In the genomic region with DNA sequence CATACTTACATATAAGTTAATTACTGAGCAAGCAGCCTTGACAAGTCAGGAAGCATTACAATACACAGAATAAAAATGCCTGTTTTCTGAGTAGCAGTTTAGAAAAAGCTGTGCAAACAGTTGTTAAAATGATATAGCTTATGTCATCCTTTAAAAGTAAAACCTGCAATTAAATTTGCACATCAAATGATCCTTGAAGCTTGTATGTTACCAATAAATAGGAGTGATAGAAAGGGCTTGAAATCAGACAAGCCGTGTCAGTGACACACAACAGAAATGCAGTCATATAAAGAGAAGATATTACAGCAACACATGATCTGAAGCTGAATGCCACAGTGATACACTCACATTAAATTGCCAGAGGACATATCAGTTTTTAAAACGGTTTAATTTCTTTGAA, we compare ENCODE assay signal across 1 cellular context.
TF ChIP-seq lines count a peak whose summit lies in the region.

No MANE protein-coding gene starts in this region.

TF ChIP-seq in HepG2, 621 proteins besides CTCF, POLR2A, EP300 and RAD21 (continued from another document):
- TF ChIP-seq, protein P1, sequence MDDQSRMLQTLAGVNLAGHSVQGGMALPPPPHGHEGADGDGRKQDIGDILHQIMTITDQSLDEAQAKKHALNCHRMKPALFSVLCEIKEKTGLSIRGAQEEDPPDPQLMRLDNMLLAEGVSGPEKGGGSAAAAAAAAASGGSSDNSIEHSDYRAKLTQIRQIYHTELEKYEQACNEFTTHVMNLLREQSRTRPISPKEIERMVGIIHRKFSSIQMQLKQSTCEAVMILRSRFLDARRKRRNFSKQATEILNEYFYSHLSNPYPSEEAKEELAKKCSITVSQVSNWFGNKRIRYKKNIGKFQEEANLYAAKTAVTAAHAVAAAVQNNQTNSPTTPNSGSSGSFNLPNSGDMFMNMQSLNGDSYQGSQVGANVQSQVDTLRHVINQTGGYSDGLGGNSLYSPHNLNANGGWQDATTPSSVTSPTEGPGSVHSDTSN (CRISPR knock-in tag; IDR thresholded peaks at IDR 0.05; ENCODE audit: borderline replicate concordance), result no peak
